Comparison of ENCODE assay signal across 8 cellular contexts in the genomic region with DNA sequence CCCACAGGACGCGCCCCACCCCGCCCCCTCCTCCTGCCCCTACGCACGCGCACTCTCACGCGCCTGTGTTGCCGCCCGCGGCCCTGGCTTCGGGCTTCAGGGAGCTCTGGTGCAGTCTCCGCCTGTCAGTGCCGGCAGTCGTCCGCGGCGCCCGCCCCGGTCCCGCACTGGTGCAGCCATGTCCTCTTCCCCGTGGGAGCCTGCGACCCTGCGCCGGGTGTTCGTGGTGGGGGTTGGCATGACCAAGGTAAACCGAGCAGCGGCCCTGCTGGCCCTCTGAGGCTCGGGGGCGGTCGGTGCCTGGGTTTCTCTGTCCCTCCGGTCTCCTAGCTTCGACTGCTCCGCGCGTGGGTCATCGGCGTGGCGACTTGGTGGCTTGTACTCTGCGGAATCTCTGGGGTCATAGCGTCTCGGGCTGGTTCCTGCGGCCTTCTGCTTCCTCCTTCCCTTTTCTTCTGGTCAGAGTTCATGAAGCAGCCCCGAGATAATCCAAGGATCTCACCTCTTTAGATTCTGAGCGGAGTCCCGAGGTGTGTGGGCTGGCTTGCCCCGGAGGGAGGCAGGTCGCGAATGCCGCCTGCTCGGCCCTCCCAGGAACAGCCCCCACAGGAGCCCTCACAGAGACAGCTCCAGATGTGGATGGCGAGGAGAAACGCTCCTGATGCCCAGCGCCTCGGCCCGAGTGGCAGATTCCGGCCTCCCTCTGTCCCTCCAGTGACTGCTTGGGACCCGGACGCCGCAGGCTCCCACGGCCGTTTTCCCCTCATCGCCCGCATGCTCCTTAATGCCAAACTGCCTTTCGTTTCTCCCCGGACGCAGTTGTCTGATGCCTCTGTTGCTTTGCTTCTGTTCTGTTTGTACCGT. TPM values are rescaled to one million over a fixed set of nuclear protein-coding genes. Genes with fewer than 3 reads are reported as not detected.
DNase-seq lines count a peak whose midpoint lies in the region; ATAC-seq and TF ChIP-seq lines count a peak whose summit lies in the region.

A gene with protein sequence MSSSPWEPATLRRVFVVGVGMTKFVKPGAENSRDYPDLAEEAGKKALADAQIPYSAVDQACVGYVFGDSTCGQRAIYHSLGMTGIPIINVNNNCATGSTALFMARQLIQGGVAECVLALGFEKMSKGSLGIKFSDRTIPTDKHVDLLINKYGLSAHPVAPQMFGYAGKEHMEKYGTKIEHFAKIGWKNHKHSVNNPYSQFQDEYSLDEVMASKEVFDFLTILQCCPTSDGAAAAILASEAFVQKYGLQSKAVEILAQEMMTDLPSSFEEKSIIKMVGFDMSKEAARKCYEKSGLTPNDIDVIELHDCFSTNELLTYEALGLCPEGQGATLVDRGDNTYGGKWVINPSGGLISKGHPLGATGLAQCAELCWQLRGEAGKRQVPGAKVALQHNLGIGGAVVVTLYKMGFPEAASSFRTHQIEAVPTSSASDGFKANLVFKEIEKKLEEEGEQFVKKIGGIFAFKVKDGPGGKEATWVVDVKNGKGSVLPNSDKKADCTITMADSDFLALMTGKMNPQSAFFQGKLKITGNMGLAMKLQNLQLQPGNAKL (plus strand): TSS at position 58 of the 864 bp plus-strand sequence. CDS start 121 bp downstream, at position 179.

- H3K27me3 Mint-ChIP-seq in activated T-helper 2 cell treated with anti-CD3 and anti-CD28 coated beads, Interferon-gamma antibody, Interleukin-2, Interleukin-4, amounts not matched to agents 10 μg/mL and 5 μg/mL and 100 μg/mL, durations not matched to agents 14 hours and 24 hours and 36 hours (ENCODE audit: low read depth), result no peaks in the 10 kb centered on the region
- peaks cover 32% of the 10 kb centered on the region for H3K27me3 Mint-ChIP-seq in nephron (ENCODE audit: low read depth)

- H3K36me3 Mint-ChIP-seq in activated T-helper 2 cell treated with anti-CD3 and anti-CD28 coated beads, Interferon-gamma antibody, Interleukin-2, Interleukin-4, amounts not matched to agents 10 μg/mL and 5 μg/mL and 100 μg/mL, durations not matched to agents 14 hours and 24 hours and 36 hours (ENCODE audit: low read depth), result peaks cover 4% of the 10 kb centered on the region
- peaks cover 5% of the 10 kb centered on the region for H3K36me3 Mint-ChIP-seq in nephron (ENCODE audit: low read depth)

- intact Hi-C loops in activated T-helper 2 cell treated with anti-CD3 and anti-CD28 coated beads, Interferon-gamma antibody, Interleukin-2, Interleukin-4, amounts not matched to agents 10 μg/mL and 5 μg/mL and 100 μg/mL, durations not matched to agents 14 hours and 24 hours and 36 hours (cut with micrococcal nuclease), result loop anchor here (10.0 kb wide), 2 partner anchors 83 to 223 kb away; a partner anchor contains a TSS

- H3K4me1 Mint-ChIP-seq in activated T-helper 2 cell treated with anti-CD3 and anti-CD28 coated beads, Interferon-gamma antibody, Interleukin-2, Interleukin-4, amounts not matched to agents 10 μg/mL and 5 μg/mL and 100 μg/mL, durations not matched to agents 14 hours and 24 hours and 36 hours (ENCODE audit: low read depth), result peaks cover 16% of the 10 kb centered on the region
- peaks cover 10% of the 10 kb centered on the region for H3K4me1 Mint-ChIP-seq in nephron

- ATAC-seq in GM18867 (IDR thresholded peaks at IDR 0.05; ENCODE audit: unreplicated experiment), result peak; percentile 88

- peak within 1 kb of the TSS; percentile 77 for H3K4me3 ChIP-seq in fibroblast of pulmonary artery (replicated peaks; ENCODE audit: low read depth, low read length)

- DNase-seq in A172 (ENCODE audit: low spot score), result no peak
- peak; percentile 79 for DNase-seq in HK-2 (ENCODE audit: unreplicated experiment)
- peak; percentile 73 for DNase-seq in activated T-helper 2 cell treated with anti-CD3 and anti-CD28 coated beads, Interferon-gamma antibody, Interleukin-2, Interleukin-4, amounts not matched to agents 10 μg/mL and 5 μg/mL and 100 μg/mL, durations not matched to agents 14 hours and 24 hours and 36 hours (ENCODE audit: low spot score)
- DNase-seq in fibroblast of pulmonary artery (ENCODE audit: low read depth), result peak; percentile 68
- DNase-seq in stimulated activated naive CD4-positive, alpha-beta T cell treated with Interleukin-2 at 50 U/mL for 16 hours (lab: John Stamatoyannopoulos, UW), result peak; percentile 62

- peak within 1 kb of the TSS; percentile 70 for H3K27ac Mint-ChIP-seq in activated T-helper 2 cell treated with anti-CD3 and anti-CD28 coated beads, Interferon-gamma antibody, Interleukin-2, Interleukin-4, amounts not matched to agents 10 μg/mL and 5 μg/mL and 100 μg/mL, durations not matched to agents 14 hours and 24 hours and 36 hours
- H3K27ac Mint-ChIP-seq in nephron, result peak within 1 kb of the TSS; percentile 55 to 75 (median 62)

- no peaks in the 10 kb centered on the region for H3K9me3 Mint-ChIP-seq in activated T-helper 2 cell treated with anti-CD3 and anti-CD28 coated beads, Interferon-gamma antibody, Interleukin-2, Interleukin-4, amounts not matched to agents 10 μg/mL and 5 μg/mL and 100 μg/mL, durations not matched to agents 14 hours and 24 hours and 36 hours
- H3K9me3 Mint-ChIP-seq in nephron, result no peaks in the 10 kb centered on the region

- TF ChIP-seq CTCF in fibroblast of pulmonary artery (IDR thresholded peaks at IDR 0.05; ENCODE audit: low read length, missing control alignments), result no peak
- TF ChIP-seq CTCF in nephron (IDR thresholded peaks at IDR 0.05; ENCODE audit: unreplicated experiment in 3 of 3), result no peak

- peak within 1 kb of the TSS; percentile 91 for H3K4me3 Mint-ChIP-seq in activated T-helper 2 cell treated with anti-CD3 and anti-CD28 coated beads, Interferon-gamma antibody, Interleukin-2, Interleukin-4, amounts not matched to agents 10 μg/mL and 5 μg/mL and 100 μg/mL, durations not matched to agents 14 hours and 24 hours and 36 hours (ENCODE audit: low read depth)
- H3K4me3 Mint-ChIP-seq in nephron, result peak within 1 kb of the TSS; percentile 85 to 93 (median 91)

TF ChIP-seq in PFSK-1, 5 proteins besides CTCF, POLR2A, EP300 and RAD21:
- TF ChIP-seq, protein P1, sequence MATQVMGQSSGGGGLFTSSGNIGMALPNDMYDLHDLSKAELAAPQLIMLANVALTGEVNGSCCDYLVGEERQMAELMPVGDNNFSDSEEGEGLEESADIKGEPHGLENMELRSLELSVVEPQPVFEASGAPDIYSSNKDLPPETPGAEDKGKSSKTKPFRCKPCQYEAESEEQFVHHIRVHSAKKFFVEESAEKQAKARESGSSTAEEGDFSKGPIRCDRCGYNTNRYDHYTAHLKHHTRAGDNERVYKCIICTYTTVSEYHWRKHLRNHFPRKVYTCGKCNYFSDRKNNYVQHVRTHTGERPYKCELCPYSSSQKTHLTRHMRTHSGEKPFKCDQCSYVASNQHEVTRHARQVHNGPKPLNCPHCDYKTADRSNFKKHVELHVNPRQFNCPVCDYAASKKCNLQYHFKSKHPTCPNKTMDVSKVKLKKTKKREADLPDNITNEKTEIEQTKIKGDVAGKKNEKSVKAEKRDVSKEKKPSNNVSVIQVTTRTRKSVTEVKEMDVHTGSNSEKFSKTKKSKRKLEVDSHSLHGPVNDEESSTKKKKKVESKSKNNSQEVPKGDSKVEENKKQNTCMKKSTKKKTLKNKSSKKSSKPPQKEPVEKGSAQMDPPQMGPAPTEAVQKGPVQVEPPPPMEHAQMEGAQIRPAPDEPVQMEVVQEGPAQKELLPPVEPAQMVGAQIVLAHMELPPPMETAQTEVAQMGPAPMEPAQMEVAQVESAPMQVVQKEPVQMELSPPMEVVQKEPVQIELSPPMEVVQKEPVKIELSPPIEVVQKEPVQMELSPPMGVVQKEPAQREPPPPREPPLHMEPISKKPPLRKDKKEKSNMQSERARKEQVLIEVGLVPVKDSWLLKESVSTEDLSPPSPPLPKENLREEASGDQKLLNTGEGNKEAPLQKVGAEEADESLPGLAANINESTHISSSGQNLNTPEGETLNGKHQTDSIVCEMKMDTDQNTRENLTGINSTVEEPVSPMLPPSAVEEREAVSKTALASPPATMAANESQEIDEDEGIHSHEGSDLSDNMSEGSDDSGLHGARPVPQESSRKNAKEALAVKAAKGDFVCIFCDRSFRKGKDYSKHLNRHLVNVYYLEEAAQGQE (IDR thresholded peaks at IDR 0.05; ENCODE audit: insufficient read depth in 1 of 2, low read depth in 2 of 2, low read length in 2 of 2), result no peak
- peak; percentile 65; the same call in 1 of the 2 replicates for TF ChIP-seq POLR2AphosphoS5 (IDR thresholded peaks at IDR 0.05; ENCODE audit: low read depth, low read length)

RNA-seq across cellular contexts. Expression of the gene that starts here (rescaled TPM):
- total RNA-seq in A172 (2014; rRNA removed; shearing (Covaris generic)), result 180 and 182 TPM in 2 replicates
- 42.8 TPM for polyA plus RNA-seq in PFSK-1 (2012; ENCODE audit: insufficient read length, low read depth)
- 58.8 and 66.1 TPM in 2 replicates for total RNA-seq in activated T-helper 2 cell treated with anti-CD3 and anti-CD28 coated beads, Interferon-gamma antibody, Interleukin-2, Interleukin-4, amounts not matched to agents 10 μg/mL and 5 μg/mL and 100 μg/mL, durations not matched to agents 14 hours and 24 hours and 36 hours
